8 cellular contexts compared by ENCODE assay signal in genomic region chr12:56468216-56469006, GRCh38. TPM values are rescaled to one million over a fixed set of nuclear protein-coding genes. Genes with fewer than 3 reads are reported as not detected.
DNase-seq lines count a peak whose midpoint lies in the region; ATAC-seq and TF ChIP-seq lines count a peak whose summit lies in the region.

Gene SPRYD4 (plus strand): TSS chr12:56468578. CDS start chr12:56468592, 14 bp downstream.

- H3K4me1 ChIP-seq in Caco-2 = peaks cover 15% of the 10 kb centered on the region; the same call in 1 of the 2 replicates

- H3K4me3 Mint-ChIP-seq in Caco-2 (ENCODE audit: unreplicated experiment) (peak within 1 kb of the TSS; percentile 96), endothelial cell (ENCODE audit: unreplicated experiment) (peak within 1 kb of the TSS; percentile 98)

- no peaks in the 10 kb centered on the region for H3K36me3 ChIP-seq in Caco-2 (ENCODE audit: control insufficient read depth, insufficient read depth, low read length)

- ATAC-seq in GM21381 (IDR thresholded peaks at IDR 0.05; ENCODE audit: unreplicated experiment) = peak; percentile 90

- H3K27ac Mint-ChIP-seq in Caco-2 (ENCODE audit: unreplicated experiment) (peak within 1 kb of the TSS; percentile 99), endothelial cell (ENCODE audit: unreplicated experiment) (peak within 1 kb of the TSS; percentile 96)

- H3K4me3 ChIP-seq in Caco-2 (ENCODE audit: low read depth, low read length) = peak within 1 kb of the TSS; percentile 66

- H3K36me3 Mint-ChIP-seq in Caco-2 (ENCODE audit: insufficient read depth, unreplicated experiment) (peaks cover 17% of the 10 kb centered on the region), endothelial cell (ENCODE audit: low read depth, unreplicated experiment) (peaks cover 4% of the 10 kb centered on the region)

- intact Hi-C loops in Caco-2 (cut with micrococcal nuclease; ENCODE audit: unreplicated experiment) = loop anchor here (1.0 to 5.0 kb wide), 3 partner anchors 134 to 276 kb away; no protein-coding TSS in a partner anchor

- DNase-seq in Caco-2 = peak; percentile 89 to 92
- peak in 72 of 76 experiments; percentile 33 to 92 (median 84) for DNase-seq in HUDEP-2 (lab: John Stamatoyannopoulos, UW; ENCODE audit: unreplicated experiment in 76 of 76)
- DNase-seq in NOMO-1 treated with DMSO at 0.1 percent for 48 hours (lab: John Stamatoyannopoulos, UW; ENCODE audit: unreplicated experiment) = peak; percentile 92
- DNase-seq in activated CD8-positive, alpha-beta memory T cell treated with anti-CD3 and anti-CD28 coated beads, Interleukin-2, amount 50 U/mL, for 1 hour (ENCODE audit: extremely low read depth) = peak; percentile 85
- DNase-seq in endothelial cell (ENCODE audit: low spot score) = peak; percentile 90
- DNase-seq in middle frontal gyrus (ENCODE audit: extremely low spot score, low spot score) = peak; percentile 94
- peak; percentile 86 to 88 for DNase-seq in stimulated activated CD8-positive, alpha-beta memory T cell treated with anti-CD3 and anti-CD28 coated beads, Interleukin-2, amount 100 ng/mL, for 1 hour (ENCODE audit: low read depth in 2 of 2)

- H3K9me3 Mint-ChIP-seq in Caco-2 (ENCODE audit: unreplicated experiment) = no peaks in the 10 kb centered on the region
- no peaks in the 10 kb centered on the region for H3K9me3 Mint-ChIP-seq in endothelial cell (ENCODE audit: unreplicated experiment)

- H3K4me1 Mint-ChIP-seq in Caco-2 (ENCODE audit: low read depth, unreplicated experiment) (peaks cover 6% of the 10 kb centered on the region), endothelial cell (ENCODE audit: unreplicated experiment) (peaks cover 11% of the 10 kb centered on the region)

- TF ChIP-seq CTCF in Caco-2 (IDR thresholded peaks at IDR 0.05; ENCODE audit: insufficient read depth in 1 of 2, low read depth in 1 of 2, low read length in 1 of 2, severe bottlenecking in 1 of 2, unreplicated experiment in 1 of 2) (peak in 1 of 2 experiments; percentile 38), endothelial cell (IDR thresholded peaks at IDR 0.05; ENCODE audit: unreplicated experiment) (no peak)

- H3K27me3 ChIP-seq in Caco-2 (replicated peaks; ENCODE audit: control insufficient read depth, insufficient read depth, low read length) = no peaks in the 10 kb centered on the region

- H3K9me3 ChIP-seq in Caco-2 = no peaks in the 10 kb centered on the region

- CTCF ChIA-PET in Caco-2 (lab: Charles Lee) = no interaction called here

- H3K27me3 Mint-ChIP-seq in Caco-2 (ENCODE audit: insufficient read depth, unreplicated experiment) (no peaks in the 10 kb centered on the region), endothelial cell (ENCODE audit: unreplicated experiment) (peaks cover 7% of the 10 kb centered on the region)

- POLR2A ChIA-PET in Caco-2 (lab: Charles Lee) = interaction anchor here (0.5 kb wide), 1 partner anchor 400 kb away, joined by 10 read pairs; no protein-coding TSS in a partner anchor

- BruUV-seq in Caco-2 (replicated peaks; lab: Mats Ljungman, UMichigan) = TSS peak; percentile 51

RNA-seq across cellular contexts. Expression of gene SPRYD4, which starts in this region (rescaled TPM):
- total RNA-seq in Caco-2 (2022) (2.8 TPM in 2 replicates), endothelial cell (ENCODE audit: unreplicated experiment) (2.0 TPM)

Comparison
In these comparisons a context has a peak if more than half of its experiments do, and no peak if none do; other contexts are left out.
1. Peak in every context shown above with its lines: DNase-seq, ATAC-seq and H3K4me3 ChIP-seq.